Comparison of ENCODE assay signal across 15 cellular contexts in the genomic region with DNA sequence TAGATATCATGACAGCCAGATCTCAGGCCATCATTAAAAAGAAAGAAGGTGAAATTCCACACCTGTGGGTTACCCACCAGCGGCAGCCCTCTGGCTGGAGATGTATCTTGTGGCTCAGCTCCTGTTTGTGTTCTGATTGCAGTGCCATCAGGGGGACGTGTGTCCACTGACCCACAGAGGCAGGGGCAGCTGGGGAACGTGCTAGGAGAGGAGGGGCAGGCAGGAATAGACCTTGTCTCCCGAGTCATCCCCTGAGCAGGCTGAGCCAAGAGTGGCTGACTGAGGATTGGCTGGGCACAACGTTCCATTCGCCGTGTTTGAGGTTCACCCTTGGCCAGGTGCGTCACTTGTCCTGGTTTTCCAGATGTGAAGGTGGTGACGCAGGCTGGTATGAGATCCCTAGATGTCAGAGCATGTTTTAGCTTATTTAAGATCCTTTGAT. TPM values are rescaled to one million over a fixed set of nuclear protein-coding genes. Genes with fewer than 3 reads are reported as not detected.
A peak's percentile ranks its signal among the peaks of the same experiment; 100 is the strongest.
DNase-seq lines count a peak whose midpoint lies in the region; ATAC-seq and TF ChIP-seq lines count a peak whose summit lies in the region.
"Had no signal": no experiment of that assay in that cellular context is flagged by ENCODE, and none has a peak within 500 bp of the region (broad histone marks: within the 10 kb centered on the region; RNA-seq: fewer than 3 reads in every experiment).

No MANE protein-coding gene starts in this region.

- no peaks in the 10 kb centered on the region for H3K4me1 Mint-ChIP-seq in stimulated activated naive CD8-positive, alpha-beta T cell treated with anti-CD3 and anti-CD28 coated beads, Interleukin-15, Interleukin-2, amounts not matched to agents 100 ng/mL and 50 ng/mL, for 24 hours (ENCODE audit: low read depth)
- H3K4me1 Mint-ChIP-seq in stimulated activated naive CD8-positive, alpha-beta T cell treated with anti-CD3 and anti-CD28 coated beads, Interleukin-15, amount 100 ng/mL, for 72 hours, result peaks cover 6% of the 10 kb centered on the region
- H3K4me1 Mint-ChIP-seq in endothelial cell (ENCODE audit: unreplicated experiment), result peaks cover 49% of the 10 kb centered on the region
- H3K4me1 Mint-ChIP-seq: CD4-positive, CD25-positive, alpha-beta regulatory T cell had no signal

- H3K4me1 ChIP-seq in trophoblast cell (ENCODE audit: control insufficient read depth in 1 of 2, insufficient read depth in 2 of 2, low read length in 2 of 2) (peaks cover 22 to 35% of the 10 kb centered on the region in 2 experiments), SJCRH30 (no peaks in the 10 kb centered on the region; the same call in 1 of the 2 replicates)

- DNase-seq in stimulated activated naive CD8-positive, alpha-beta T cell treated with anti-CD3 and anti-CD28 coated beads, Interleukin-15, amount 100 ng/mL, for 72 hours, result no peak
- DNase-seq in endothelial cell (ENCODE audit: low spot score) (no peak), trophoblast cell (no peak), activated gamma-delta T cell (lab: John Stamatoyannopoulos, UW) (no peak), SJCRH30 (no peak), amniotic stem cell (lab: John Stamatoyannopoulos, UW) (no peak)
- DNase-seq: CD4-positive, CD25-positive, alpha-beta regulatory T cell; IMR-90; NCI-H1417; NCI-H2029; NCI-H2171 treated with DMSO at 0.1 percent for 48 hours; NCI-H774; Right ventricle myocardium superior had no signal

- H3K9me3 Mint-ChIP-seq in stimulated activated naive CD8-positive, alpha-beta T cell treated with anti-CD3 and anti-CD28 coated beads, Interleukin-15, Interleukin-2, amounts not matched to agents 100 ng/mL and 50 ng/mL, for 24 hours, result no peaks in the 10 kb centered on the region
- no peaks in the 10 kb centered on the region for H3K9me3 Mint-ChIP-seq in stimulated activated naive CD8-positive, alpha-beta T cell treated with anti-CD3 and anti-CD28 coated beads, Interleukin-15, amount 100 ng/mL, for 72 hours
- no peaks in the 10 kb centered on the region for H3K9me3 Mint-ChIP-seq in endothelial cell (ENCODE audit: unreplicated experiment)
- H3K9me3 Mint-ChIP-seq: CD4-positive, CD25-positive, alpha-beta regulatory T cell had no signal

- no peak overlapping the region for H2AFZ ChIP-seq in trophoblast cell (ENCODE audit: insufficient read depth, low read length, poor library complexity)

- H3K4me2 ChIP-seq in trophoblast cell (ENCODE audit: low read length), result no peak overlapping the region

- peak overlapping the region; percentile 48 for H4K91ac ChIP-seq in trophoblast cell (ENCODE audit: low read depth, low read length)

- H2BK5ac ChIP-seq in trophoblast cell (ENCODE audit: low read depth, low read length, poor library complexity), result no peak overlapping the region

- no peak overlapping the region for H4K8ac ChIP-seq in trophoblast cell (ENCODE audit: low read depth, low read length)

- peaks cover 4% of the 10 kb centered on the region for H3K79me2 ChIP-seq in trophoblast cell (ENCODE audit: control insufficient read depth, insufficient read depth, low read length, poor library complexity)

- no CpG with 5 or more reads among the region's 9 CpGs for WGBS in trophoblast cell (ENCODE audit: extremely low coverage, insufficient coverage, insufficient read length)

- H3K9me3 ChIP-seq in trophoblast cell (ENCODE audit: insufficient read depth, low read depth, low read length) (peaks cover 2% of the 10 kb centered on the region), SJCRH30 (replicated peaks) (no peaks in the 10 kb centered on the region)

- peak overlapping the region; percentile 1 for H2BK12ac ChIP-seq in trophoblast cell (ENCODE audit: low read length)

- H3K27me3 Mint-ChIP-seq in stimulated activated naive CD8-positive, alpha-beta T cell treated with anti-CD3 and anti-CD28 coated beads, Interleukin-15, Interleukin-2, amounts not matched to agents 100 ng/mL and 50 ng/mL, for 24 hours, result no peaks in the 10 kb centered on the region
- no peaks in the 10 kb centered on the region for H3K27me3 Mint-ChIP-seq in stimulated activated naive CD8-positive, alpha-beta T cell treated with anti-CD3 and anti-CD28 coated beads, Interleukin-15, amount 100 ng/mL, for 72 hours
- H3K27me3 Mint-ChIP-seq in endothelial cell (ENCODE audit: unreplicated experiment), result peaks cover 10% of the 10 kb centered on the region
- H3K27me3 Mint-ChIP-seq: CD4-positive, CD25-positive, alpha-beta regulatory T cell had no signal

- H3K4me3 ChIP-seq in trophoblast cell (ENCODE audit: low read depth, low read length) (no peak overlapping the region), SJCRH30 (no peak overlapping the region)

- H3K14ac ChIP-seq in trophoblast cell (ENCODE audit: low read length), result no peak overlapping the region

- H3K18ac ChIP-seq in trophoblast cell (ENCODE audit: low read length), result peak overlapping the region; percentile 6

- H3K4me3 Mint-ChIP-seq in stimulated activated naive CD8-positive, alpha-beta T cell treated with anti-CD3 and anti-CD28 coated beads, Interleukin-15, Interleukin-2, amounts not matched to agents 100 ng/mL and 50 ng/mL, for 24 hours, result no peak overlapping the region
- H3K4me3 Mint-ChIP-seq in stimulated activated naive CD8-positive, alpha-beta T cell treated with anti-CD3 and anti-CD28 coated beads, Interleukin-15, amount 100 ng/mL, for 72 hours, result no peak overlapping the region
- peak overlapping the region; percentile 32 for H3K4me3 Mint-ChIP-seq in endothelial cell (ENCODE audit: unreplicated experiment)
- H3K4me3 Mint-ChIP-seq: CD4-positive, CD25-positive, alpha-beta regulatory T cell had no signal

- no peak overlapping the region for H3K23ac ChIP-seq in trophoblast cell (ENCODE audit: low read length)

- peaks cover 16% of the 10 kb centered on the region for H3K79me1 ChIP-seq in trophoblast cell (ENCODE audit: low read length)

- no peak for ATAC-seq in stimulated activated naive CD8-positive, alpha-beta T cell treated with anti-CD3 and anti-CD28 coated beads, Interleukin-15, amount 100 ng/mL, for 72 hours
- no peak for ATAC-seq in GM19452 (IDR thresholded peaks at IDR 0.05; ENCODE audit: unreplicated experiment)

- H4K12ac ChIP-seq in trophoblast cell (ENCODE audit: low read depth, low read length), result no peak overlapping the region

- no peaks in the 10 kb centered on the region for H3K36me3 ChIP-seq in trophoblast cell (ENCODE audit: control insufficient read depth in 1 of 2, insufficient read depth in 2 of 2, low read length in 2 of 2)
- H3K36me3 ChIP-seq in SJCRH30, result no peaks in the 10 kb centered on the region

- H3K27me3 ChIP-seq in trophoblast cell (ENCODE audit: insufficient read depth, low read length) (no peaks in the 10 kb centered on the region), SJCRH30 (no peaks in the 10 kb centered on the region)

- H3K27ac ChIP-seq in trophoblast cell (ENCODE audit: low read depth, low read length) (no peak overlapping the region), SJCRH30 (no peak overlapping the region)

- H3K9ac ChIP-seq in trophoblast cell (ENCODE audit: low read length), result no peak overlapping the region

- no peak overlapping the region for H2BK120ac ChIP-seq in trophoblast cell (ENCODE audit: insufficient read depth, low read length, poor library complexity)

- peak overlapping the region; percentile 71 for H3K27ac Mint-ChIP-seq in stimulated activated naive CD8-positive, alpha-beta T cell treated with anti-CD3 and anti-CD28 coated beads, Interleukin-15, Interleukin-2, amounts not matched to agents 100 ng/mL and 50 ng/mL, for 24 hours
- peak overlapping the region in 1 of 2 donors; percentile 92 for H3K27ac Mint-ChIP-seq in stimulated activated naive CD8-positive, alpha-beta T cell treated with anti-CD3 and anti-CD28 coated beads, Interleukin-15, amount 100 ng/mL, for 72 hours
- peak overlapping the region; percentile 95 for H3K27ac Mint-ChIP-seq in endothelial cell (ENCODE audit: unreplicated experiment)

- no peak for TF ChIP-seq CTCF in endothelial cell (IDR thresholded peaks at IDR 0.05; ENCODE audit: unreplicated experiment)

- peaks cover 8% of the 10 kb centered on the region for H3K36me3 Mint-ChIP-seq in stimulated activated naive CD8-positive, alpha-beta T cell treated with anti-CD3 and anti-CD28 coated beads, Interleukin-15, Interleukin-2, amounts not matched to agents 100 ng/mL and 50 ng/mL, for 24 hours (ENCODE audit: low read depth)
- H3K36me3 Mint-ChIP-seq in endothelial cell (ENCODE audit: low read depth, unreplicated experiment), result peaks cover 5% of the 10 kb centered on the region

- H2AK5ac ChIP-seq in trophoblast cell (ENCODE audit: low read length), result no peak overlapping the region

- H3K4ac ChIP-seq in trophoblast cell (ENCODE audit: low read depth, low read length), result no peak overlapping the region

RNA-seq across cellular contexts. Expression of a gene that starts 57.7 kb away (rescaled TPM):
- 92.7 TPM for total RNA-seq in endothelial cell (ENCODE audit: unreplicated experiment)
- 89.6 and 91.5 TPM in 2 replicates for polyA plus RNA-seq in trophoblast cell (2013)
- total RNA-seq in SJCRH30 (2014; rRNA removed; shearing (Covaris generic)), result 43.5 and 47.5 TPM in 2 replicates
